ENCODE assay signal across 1 cellular context in the genomic region with DNA sequence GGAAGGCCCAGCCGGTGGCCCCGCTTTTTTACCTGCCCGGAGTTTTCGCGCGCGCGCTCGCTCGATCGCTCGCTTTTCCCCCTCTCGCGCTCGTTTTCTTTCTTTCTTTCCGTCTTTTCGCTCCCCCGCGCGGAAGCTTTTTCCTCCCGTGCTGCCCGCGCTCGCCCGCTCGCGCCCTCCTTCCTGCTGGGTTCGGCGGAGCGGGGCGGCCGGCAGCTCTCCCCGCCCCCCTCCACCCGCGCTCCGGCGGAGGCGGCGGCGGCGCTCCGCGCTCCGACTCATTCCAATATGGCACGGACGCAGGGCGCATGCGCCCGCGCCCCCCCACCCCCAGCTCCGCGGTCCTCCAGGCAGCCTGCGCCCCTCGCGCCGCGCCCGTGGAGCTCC.
TF ChIP-seq lines count a peak whose summit lies in the region.

A gene with protein sequence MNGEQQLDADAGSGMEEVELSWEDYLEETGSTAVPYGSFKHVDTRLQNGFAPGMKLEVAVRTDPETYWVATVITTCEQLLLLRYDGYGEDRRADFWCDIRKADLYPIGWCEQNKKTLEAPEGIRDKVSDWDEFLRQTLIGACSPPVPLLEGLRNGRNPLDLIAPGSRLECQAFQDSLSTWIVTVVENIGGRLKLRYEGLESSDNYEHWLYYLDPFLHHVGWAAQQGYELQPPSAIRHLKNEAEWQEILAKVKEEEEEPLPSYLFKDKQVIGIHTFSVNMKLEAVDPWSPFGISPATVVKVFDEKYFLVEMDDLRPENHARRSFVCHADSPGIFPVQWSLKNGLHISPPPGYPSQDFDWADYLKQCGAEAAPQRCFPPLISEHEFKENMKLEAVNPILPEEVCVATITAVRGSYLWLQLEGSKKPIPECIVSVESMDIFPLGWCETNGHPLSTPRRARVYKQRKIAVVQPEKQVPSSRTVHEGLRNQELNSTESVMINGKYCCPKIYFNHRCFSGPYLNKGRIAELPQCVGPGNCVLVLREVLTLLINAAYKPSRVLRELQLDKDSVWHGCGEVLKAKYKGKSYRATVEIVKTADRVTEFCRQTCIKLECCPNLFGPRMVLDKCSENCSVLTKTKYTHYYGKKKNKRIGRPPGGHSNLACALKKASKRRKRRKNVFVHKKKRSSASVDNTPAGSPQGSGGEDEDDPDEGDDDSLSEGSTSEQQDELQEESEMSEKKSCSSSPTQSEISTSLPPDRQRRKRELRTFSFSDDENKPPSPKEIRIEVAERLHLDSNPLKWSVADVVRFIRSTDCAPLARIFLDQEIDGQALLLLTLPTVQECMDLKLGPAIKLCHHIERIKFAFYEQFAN (minus strand): TSS at position 290 of the 387 bp plus-strand sequence. CDS start 76,945 bp downstream, outside the sequence.

TF ChIP-seq in K562, 482 proteins besides CTCF, POLR2A, EP300 and RAD21 (continued from another document):
- peak; percentile 48; the same call in 1 of the 2 replicates for TF ChIP-seq POLR2H (tag; IDR thresholded peaks at IDR 0.05; ENCODE audit: low read depth)
- TF ChIP-seq, protein P1, sequence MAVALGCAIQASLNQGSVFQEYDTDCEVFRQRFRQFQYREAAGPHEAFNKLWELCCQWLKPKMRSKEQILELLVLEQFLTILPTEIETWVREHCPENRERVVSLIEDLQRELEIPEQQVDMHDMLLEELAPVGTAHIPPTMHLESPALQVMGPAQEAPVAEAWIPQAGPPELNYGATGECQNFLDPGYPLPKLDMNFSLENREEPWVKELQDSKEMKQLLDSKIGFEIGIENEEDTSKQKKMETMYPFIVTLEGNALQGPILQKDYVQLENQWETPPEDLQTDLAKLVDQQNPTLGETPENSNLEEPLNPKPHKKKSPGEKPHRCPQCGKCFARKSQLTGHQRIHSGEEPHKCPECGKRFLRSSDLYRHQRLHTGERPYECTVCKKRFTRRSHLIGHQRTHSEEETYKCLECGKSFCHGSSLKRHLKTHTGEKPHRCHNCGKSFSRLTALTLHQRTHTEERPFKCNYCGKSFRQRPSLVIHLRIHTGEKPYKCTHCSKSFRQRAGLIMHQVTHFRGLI (CRISPR knock-in tag; IDR thresholded peaks at IDR 0.05), result no peak
- peak; percentile 66; the same call in 1 of the 2 replicates for TF ChIP-seq ZNF263 (CRISPR knock-in tag; IDR thresholded peaks at IDR 0.05; ENCODE audit: borderline replicate concordance)
- no peak for TF ChIP-seq ZKSCAN8 (CRISPR knock-in tag; IDR thresholded peaks at IDR 0.05)
- no peak for TF ChIP-seq ZNF134 (CRISPR knock-in tag; conservative IDR thresholded peaks at IDR 0.05)
- no peak for TF ChIP-seq POLR3G (IDR thresholded peaks at IDR 0.05; ENCODE audit: extremely low read depth, insufficient read length, insufficient replicate concordance)
- TF ChIP-seq HMG20A (CRISPR knock-in tag; conservative IDR thresholded peaks at IDR 0.05), result no peak
- TF ChIP-seq ZKSCAN1 (IDR thresholded peaks at IDR 0.05; ENCODE audit: low read depth, low read length), result no peak
- peak in 2 of 3 experiments; percentile 35 to 56 for TF ChIP-seq YY1 (IDR thresholded peaks at IDR 0.05; ENCODE audit: borderline replicate concordance in 1 of 3, control insufficient read depth in 1 of 3, extremely low read depth in 1 of 3, insufficient read depth in 3 of 3, insufficient read length in 1 of 3, insufficient replicate concordance in 2 of 3, low read depth in 1 of 3, low read length in 2 of 3)
- TF ChIP-seq NR1H2 (CRISPR knock-in tag; IDR thresholded peaks at IDR 0.05), result no peak
- TF ChIP-seq, protein P2, sequence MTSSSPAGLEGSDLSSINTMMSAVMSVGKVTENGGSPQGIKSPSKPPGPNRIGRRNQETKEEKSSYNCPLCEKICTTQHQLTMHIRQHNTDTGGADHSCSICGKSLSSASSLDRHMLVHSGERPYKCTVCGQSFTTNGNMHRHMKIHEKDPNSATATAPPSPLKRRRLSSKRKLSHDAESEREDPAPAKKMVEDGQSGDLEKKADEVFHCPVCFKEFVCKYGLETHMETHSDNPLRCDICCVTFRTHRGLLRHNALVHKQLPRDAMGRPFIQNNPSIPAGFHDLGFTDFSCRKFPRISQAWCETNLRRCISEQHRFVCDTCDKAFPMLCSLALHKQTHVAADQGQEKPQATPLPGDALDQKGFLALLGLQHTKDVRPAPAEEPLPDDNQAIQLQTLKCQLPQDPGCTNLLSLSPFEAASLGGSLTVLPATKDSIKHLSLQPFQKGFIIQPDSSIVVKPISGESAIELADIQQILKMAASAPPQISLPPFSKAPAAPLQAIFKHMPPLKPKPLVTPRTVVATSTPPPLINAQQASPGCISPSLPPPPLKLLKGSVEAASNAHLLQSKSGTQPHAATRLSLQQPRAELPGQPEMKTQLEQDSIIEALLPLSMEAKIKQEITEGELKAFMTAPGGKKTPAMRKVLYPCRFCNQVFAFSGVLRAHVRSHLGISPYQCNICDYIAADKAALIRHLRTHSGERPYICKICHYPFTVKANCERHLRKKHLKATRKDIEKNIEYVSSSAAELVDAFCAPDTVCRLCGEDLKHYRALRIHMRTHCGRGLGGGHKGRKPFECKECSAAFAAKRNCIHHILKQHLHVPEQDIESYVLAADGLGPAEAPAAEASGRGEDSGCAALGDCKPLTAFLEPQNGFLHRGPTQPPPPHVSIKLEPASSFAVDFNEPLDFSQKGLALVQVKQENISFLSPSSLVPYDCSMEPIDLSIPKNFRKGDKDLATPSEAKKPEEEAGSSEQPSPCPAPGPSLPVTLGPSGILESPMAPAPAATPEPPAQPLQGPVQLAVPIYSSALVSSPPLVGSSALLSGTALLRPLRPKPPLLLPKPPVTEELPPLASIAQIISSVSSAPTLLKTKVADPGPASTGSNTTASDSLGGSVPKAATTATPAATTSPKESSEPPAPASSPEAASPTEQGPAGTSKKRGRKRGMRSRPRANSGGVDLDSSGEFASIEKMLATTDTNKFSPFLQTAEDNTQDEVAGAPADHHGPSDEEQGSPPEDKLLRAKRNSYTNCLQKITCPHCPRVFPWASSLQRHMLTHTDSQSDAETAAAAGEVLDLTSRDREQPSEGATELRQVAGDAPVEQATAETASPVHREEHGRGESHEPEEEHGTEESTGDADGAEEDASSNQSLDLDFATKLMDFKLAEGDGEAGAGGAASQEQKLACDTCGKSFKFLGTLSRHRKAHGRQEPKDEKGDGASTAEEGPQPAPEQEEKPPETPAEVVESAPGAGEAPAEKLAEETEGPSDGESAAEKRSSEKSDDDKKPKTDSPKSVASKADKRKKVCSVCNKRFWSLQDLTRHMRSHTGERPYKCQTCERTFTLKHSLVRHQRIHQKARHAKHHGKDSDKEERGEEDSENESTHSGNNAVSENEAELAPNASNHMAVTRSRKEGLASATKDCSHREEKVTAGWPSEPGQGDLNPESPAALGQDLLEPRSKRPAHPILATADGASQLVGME (CRISPR knock-in tag; IDR thresholded peaks at IDR 0.05), result 0 out of 2 replicates have a peak, but pooled peaks have one; percentile 23
- no peak for TF ChIP-seq PRMT5 (CRISPR knock-in tag; IDR thresholded peaks at IDR 0.05)
- TF ChIP-seq, protein P3, sequence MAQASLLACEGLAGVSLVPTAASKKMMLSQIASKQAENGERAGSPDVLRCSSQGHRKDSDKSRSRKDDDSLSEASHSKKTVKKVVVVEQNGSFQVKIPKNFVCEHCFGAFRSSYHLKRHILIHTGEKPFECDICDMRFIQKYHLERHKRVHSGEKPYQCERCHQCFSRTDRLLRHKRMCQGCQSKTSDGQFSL (CRISPR knock-in tag; IDR thresholded peaks at IDR 0.05), result peak; percentile 94
- TF ChIP-seq, protein P3 (tag; IDR thresholded peaks at IDR 0.05), result peak in 1 of 2 experiments; percentile 91; a peak in 2 of 4 replicates
- TF ChIP-seq, protein P4, sequence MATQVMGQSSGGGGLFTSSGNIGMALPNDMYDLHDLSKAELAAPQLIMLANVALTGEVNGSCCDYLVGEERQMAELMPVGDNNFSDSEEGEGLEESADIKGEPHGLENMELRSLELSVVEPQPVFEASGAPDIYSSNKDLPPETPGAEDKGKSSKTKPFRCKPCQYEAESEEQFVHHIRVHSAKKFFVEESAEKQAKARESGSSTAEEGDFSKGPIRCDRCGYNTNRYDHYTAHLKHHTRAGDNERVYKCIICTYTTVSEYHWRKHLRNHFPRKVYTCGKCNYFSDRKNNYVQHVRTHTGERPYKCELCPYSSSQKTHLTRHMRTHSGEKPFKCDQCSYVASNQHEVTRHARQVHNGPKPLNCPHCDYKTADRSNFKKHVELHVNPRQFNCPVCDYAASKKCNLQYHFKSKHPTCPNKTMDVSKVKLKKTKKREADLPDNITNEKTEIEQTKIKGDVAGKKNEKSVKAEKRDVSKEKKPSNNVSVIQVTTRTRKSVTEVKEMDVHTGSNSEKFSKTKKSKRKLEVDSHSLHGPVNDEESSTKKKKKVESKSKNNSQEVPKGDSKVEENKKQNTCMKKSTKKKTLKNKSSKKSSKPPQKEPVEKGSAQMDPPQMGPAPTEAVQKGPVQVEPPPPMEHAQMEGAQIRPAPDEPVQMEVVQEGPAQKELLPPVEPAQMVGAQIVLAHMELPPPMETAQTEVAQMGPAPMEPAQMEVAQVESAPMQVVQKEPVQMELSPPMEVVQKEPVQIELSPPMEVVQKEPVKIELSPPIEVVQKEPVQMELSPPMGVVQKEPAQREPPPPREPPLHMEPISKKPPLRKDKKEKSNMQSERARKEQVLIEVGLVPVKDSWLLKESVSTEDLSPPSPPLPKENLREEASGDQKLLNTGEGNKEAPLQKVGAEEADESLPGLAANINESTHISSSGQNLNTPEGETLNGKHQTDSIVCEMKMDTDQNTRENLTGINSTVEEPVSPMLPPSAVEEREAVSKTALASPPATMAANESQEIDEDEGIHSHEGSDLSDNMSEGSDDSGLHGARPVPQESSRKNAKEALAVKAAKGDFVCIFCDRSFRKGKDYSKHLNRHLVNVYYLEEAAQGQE (CRISPR knock-in tag; IDR thresholded peaks at IDR 0.05; ENCODE audit: low read depth), result 0 out of 2 replicates have a peak, but pooled peaks have one; percentile 42
- no peak for TF ChIP-seq LCOR (CRISPR knock-in tag; IDR thresholded peaks at IDR 0.05)
- TF ChIP-seq FOSL1 (tag; conservative IDR thresholded peaks at IDR 0.05), result no peak
- TF ChIP-seq MTF1 (CRISPR knock-in tag; IDR thresholded peaks at IDR 0.05; ENCODE audit: borderline replicate concordance), result no peak
- peak; percentile 64 for TF ChIP-seq RBFOX2 (IDR thresholded peaks at IDR 0.05; ENCODE audit: low read depth, low read length)
- peak in 1 of 2 experiments; percentile 89; a peak in 3 of 4 replicates for TF ChIP-seq NRF1 (conservative IDR thresholded peaks at IDR 0.05 in 1 of 2, IDR thresholded peaks at IDR 0.05 in 1 of 2)
- no peak for TF ChIP-seq ZNF766 (CRISPR knock-in tag; conservative IDR thresholded peaks at IDR 0.05)
- TF ChIP-seq ZNF217 (CRISPR knock-in tag; IDR thresholded peaks at IDR 0.05), result no peak
- TF ChIP-seq GTF2E2 (tag; IDR thresholded peaks at IDR 0.05), result no peak
- no peak for TF ChIP-seq ZNF830 (CRISPR knock-in tag; IDR thresholded peaks at IDR 0.05)
- TF ChIP-seq PHF20 (IDR thresholded peaks at IDR 0.05; ENCODE audit: partially characterized antibody), result peak; percentile 47
- peak; percentile 51 for TF ChIP-seq HMGN3 (IDR thresholded peaks at IDR 0.05; ENCODE audit: borderline replicate concordance, extremely low read depth, insufficient read length, low read depth, low read length)
- TF ChIP-seq, protein P5, sequence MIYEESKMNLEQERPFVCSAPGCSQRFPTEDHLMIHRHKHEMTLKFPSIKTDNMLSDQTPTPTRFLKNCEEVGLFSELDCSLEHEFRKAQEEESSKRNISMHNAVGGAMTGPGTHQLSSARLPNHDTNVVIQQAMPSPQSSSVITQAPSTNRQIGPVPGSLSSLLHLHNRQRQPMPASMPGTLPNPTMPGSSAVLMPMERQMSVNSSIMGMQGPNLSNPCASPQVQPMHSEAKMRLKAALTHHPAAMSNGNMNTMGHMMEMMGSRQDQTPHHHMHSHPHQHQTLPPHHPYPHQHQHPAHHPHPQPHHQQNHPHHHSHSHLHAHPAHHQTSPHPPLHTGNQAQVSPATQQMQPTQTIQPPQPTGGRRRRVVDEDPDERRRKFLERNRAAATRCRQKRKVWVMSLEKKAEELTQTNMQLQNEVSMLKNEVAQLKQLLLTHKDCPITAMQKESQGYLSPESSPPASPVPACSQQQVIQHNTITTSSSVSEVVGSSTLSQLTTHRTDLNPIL (CRISPR knock-in tag; IDR thresholded peaks at IDR 0.05), result no peak
- TF ChIP-seq, protein P6, sequence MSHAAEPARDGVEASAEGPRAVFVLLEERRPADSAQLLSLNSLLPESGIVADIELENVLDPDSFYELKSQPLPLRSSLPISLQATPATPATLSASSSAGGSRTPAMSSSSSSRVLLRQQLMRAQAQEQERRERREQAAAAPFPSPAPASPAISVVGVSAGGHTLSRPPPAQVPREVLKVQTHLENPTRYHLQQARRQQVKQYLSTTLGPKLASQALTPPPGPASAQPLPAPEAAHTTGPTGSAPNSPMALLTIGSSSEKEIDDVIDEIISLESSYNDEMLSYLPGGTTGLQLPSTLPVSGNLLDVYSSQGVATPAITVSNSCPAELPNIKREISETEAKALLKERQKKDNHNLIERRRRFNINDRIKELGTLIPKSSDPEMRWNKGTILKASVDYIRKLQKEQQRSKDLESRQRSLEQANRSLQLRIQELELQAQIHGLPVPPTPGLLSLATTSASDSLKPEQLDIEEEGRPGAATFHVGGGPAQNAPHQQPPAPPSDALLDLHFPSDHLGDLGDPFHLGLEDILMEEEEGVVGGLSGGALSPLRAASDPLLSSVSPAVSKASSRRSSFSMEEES (CRISPR knock-in tag; IDR thresholded peaks at IDR 0.05), result no peak
- no peak for TF ChIP-seq KLF13 (tag; IDR thresholded peaks at IDR 0.05; ENCODE audit: borderline replicate concordance, low read depth)
- TF ChIP-seq, protein P7, sequence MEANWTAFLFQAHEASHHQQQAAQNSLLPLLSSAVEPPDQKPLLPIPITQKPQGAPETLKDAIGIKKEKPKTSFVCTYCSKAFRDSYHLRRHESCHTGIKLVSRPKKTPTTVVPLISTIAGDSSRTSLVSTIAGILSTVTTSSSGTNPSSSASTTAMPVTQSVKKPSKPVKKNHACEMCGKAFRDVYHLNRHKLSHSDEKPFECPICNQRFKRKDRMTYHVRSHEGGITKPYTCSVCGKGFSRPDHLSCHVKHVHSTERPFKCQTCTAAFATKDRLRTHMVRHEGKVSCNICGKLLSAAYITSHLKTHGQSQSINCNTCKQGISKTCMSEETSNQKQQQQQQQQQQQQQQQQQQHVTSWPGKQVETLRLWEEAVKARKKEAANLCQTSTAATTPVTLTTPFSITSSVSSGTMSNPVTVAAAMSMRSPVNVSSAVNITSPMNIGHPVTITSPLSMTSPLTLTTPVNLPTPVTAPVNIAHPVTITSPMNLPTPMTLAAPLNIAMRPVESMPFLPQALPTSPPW (CRISPR knock-in tag; IDR thresholded peaks at IDR 0.05), result peak; percentile 71
- TF ChIP-seq, protein P8, sequence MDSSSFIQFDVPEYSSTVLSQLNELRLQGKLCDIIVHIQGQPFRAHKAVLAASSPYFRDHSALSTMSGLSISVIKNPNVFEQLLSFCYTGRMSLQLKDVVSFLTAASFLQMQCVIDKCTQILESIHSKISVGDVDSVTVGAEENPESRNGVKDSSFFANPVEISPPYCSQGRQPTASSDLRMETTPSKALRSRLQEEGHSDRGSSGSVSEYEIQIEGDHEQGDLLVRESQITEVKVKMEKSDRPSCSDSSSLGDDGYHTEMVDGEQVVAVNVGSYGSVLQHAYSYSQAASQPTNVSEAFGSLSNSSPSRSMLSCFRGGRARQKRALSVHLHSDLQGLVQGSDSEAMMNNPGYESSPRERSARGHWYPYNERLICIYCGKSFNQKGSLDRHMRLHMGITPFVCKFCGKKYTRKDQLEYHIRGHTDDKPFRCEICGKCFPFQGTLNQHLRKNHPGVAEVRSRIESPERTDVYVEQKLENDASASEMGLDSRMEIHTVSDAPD (CRISPR knock-in tag; IDR thresholded peaks at IDR 0.05), result no peak
- TF ChIP-seq, protein P9, sequence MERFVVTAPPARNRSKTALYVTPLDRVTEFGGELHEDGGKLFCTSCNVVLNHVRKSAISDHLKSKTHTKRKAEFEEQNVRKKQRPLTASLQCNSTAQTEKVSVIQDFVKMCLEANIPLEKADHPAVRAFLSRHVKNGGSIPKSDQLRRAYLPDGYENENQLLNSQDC (CRISPR knock-in tag; IDR thresholded peaks at IDR 0.05), result no peak
- TF ChIP-seq EGR1 (conservative IDR thresholded peaks at IDR 0.05), result peak; percentile 48
TF ChIP-seq in K562: peak in this region for 26.
